ENCODE assay signal across 1 cellular context in genomic region chr11:43680521-43681505, GRCh38.
TF ChIP-seq lines count a peak whose summit lies in the region.

Gene HSD17B12, plus strand, starts transcription at chr11:43680738. Its CDS starts 90 bp downstream, at chr11:43680828.

TF ChIP-seq in liver, 16 proteins besides CTCF, POLR2A, EP300 and RAD21 (continued from another document):
- TF ChIP-seq RXRA (IDR thresholded peaks at IDR 0.05) (peak; percentile 58 to 70), GABPA (IDR thresholded peaks at IDR 0.05 in 1 of 2, conservative IDR thresholded peaks at IDR 0.05 in 1 of 2) (peak; percentile 34 to 78), FOXA1 (IDR thresholded peaks at IDR 0.05) (peak; percentile 51), ATF3 (IDR thresholded peaks at IDR 0.05) (no peak), EGR1 (IDR thresholded peaks at IDR 0.05; ENCODE audit: low read depth in 2 of 2) (peak in 1 of 2 donors; percentile 10), JUND (IDR thresholded peaks at IDR 0.05) (peak in 1 of 2 donors; percentile 66), NR2F2 (IDR thresholded peaks at IDR 0.05) (peak; percentile 76), TAF1 (conservative IDR thresholded peaks at IDR 0.05) (peak; percentile 94)
